Comparison of ENCODE assay signal across 14 cellular contexts in the genomic region with DNA sequence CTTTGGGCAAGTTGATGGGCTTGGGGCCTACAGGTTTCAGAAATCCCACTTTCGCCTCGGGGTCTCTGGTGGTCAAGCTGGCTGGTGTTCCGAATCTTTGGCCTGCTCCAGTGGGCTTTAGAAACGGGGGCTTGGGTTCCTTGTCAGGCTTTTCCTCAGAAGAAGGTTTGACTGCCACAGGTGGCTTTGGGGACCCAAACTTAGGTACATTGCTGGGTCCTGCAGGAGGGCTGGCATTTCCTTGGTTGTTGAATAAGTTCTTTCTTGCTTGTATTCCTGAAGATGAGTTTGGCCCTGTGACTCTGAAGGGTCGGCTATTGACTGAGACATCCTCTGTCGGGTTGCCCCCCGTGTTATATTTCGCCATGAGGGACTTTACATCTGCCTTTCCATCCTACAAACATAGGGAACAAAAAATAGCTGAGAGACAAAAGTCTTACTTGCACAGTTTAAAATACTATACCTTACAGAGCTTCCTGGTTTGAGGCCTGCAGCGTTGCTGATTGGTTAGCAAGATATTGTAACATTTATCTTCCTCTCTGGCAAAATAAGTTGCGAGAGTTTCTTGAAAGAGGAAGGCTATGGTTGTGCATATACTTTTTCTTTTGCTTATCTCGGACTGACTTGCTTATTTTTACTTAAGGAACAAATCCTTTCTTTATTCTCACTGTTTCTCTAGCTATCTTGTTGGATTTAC. TPM values are rescaled to one million over a fixed set of nuclear protein-coding genes. Genes with fewer than 3 reads are reported as not detected.
DNase-seq lines count a peak whose midpoint lies in the region; ATAC-seq and TF ChIP-seq lines count a peak whose summit lies in the region.
"Had no signal": no experiment of that assay in that cellular context is flagged by ENCODE, and none has a peak within 500 bp of the region (broad histone marks: within the 10 kb centered on the region; RNA-seq: fewer than 3 reads in every experiment).

No MANE protein-coding gene starts in this region.

- intact Hi-C loops in natural killer cell (cut with micrococcal nuclease): loop anchor here (2.0 kb wide), 1 partner anchor 14 kb away; no protein-coding TSS in a partner anchor
- intact Hi-C loops in MCF 10A (cut with micrococcal nuclease): no loop called here

- POLR2A ChIA-PET in MCF 10A (lab: Yijun Ruan, JAX): interaction anchor here (0.8 kb wide), 1 partner anchor 265 kb away, joined by 3 read pairs; no protein-coding TSS in a partner anchor

- H3K9me3 Mint-ChIP-seq in activated naive CD4-positive, alpha-beta T cell treated with anti-CD3 and anti-CD28 coated beads, Interleukin-2, amount 50 U/mL, for 72 hours: no peaks in the 10 kb centered on the region
- no peaks in the 10 kb centered on the region for H3K9me3 Mint-ChIP-seq in natural killer cell
- no peaks in the 10 kb centered on the region for H3K9me3 Mint-ChIP-seq in MCF 10A (ENCODE audit: unreplicated experiment)
- H3K9me3 Mint-ChIP-seq: type B pancreatic cell had no signal

- DNase-seq in SIG-M5 treated with dmso at 0.1 percent for 504 hours (lab: John Stamatoyannopoulos, UW; ENCODE audit: unreplicated experiment): peak; percentile 76
- DNase-seq in SIG-M5 (lab: John Stamatoyannopoulos, UW): no peak
- peak; percentile 96 to 98 for DNase-seq in NOMO-1 (lab: John Stamatoyannopoulos, UW; ENCODE audit: unreplicated experiment in 2 of 2)
- DNase-seq in activated naive CD4-positive, alpha-beta T cell treated with anti-CD3 and anti-CD28 coated beads, Interleukin-2, amount 50 U/mL, for 72 hours (ENCODE audit: low spot score in 2 of 2): no peak
- DNase-seq in natural killer cell: no peak
- DNase-seq in MCF 10A (ENCODE audit: unreplicated experiment): no peak
- no peak for DNase-seq in COLO668 (lab: John Stamatoyannopoulos, UW; ENCODE audit: unreplicated experiment)
- DNase-seq in NCI-H2171 treated with DMSO at 0.1 percent for 48 hours (lab: John Stamatoyannopoulos, UW): no peak
- DNase-seq: 8988T, caudate nucleus, EL, left cardiac atrium, NCI-H2107 had no signal

- H3K4me3 Mint-ChIP-seq in natural killer cell: peak overlapping the region; percentile 88
- H3K4me3 Mint-ChIP-seq in MCF 10A (ENCODE audit: unreplicated experiment): no peak overlapping the region
- H3K4me3 Mint-ChIP-seq: type B pancreatic cell had no signal

- H3K4me1 Mint-ChIP-seq in natural killer cell: peaks cover 82 to 92% of the 10 kb centered on the region in 2 donors
- H3K4me1 Mint-ChIP-seq in MCF 10A (ENCODE audit: insufficient read depth, unreplicated experiment): peaks cover 5% of the 10 kb centered on the region

- peak; percentile 15 to 39 for ATAC-seq in activated naive CD4-positive, alpha-beta T cell treated with anti-CD3 and anti-CD28 coated beads, Interleukin-2, amount 50 U/mL, for 72 hours
- ATAC-seq in natural killer cell: peak; percentile 29 to 71 (median 54)

- TF ChIP-seq CTCF in natural killer cell (IDR thresholded peaks at IDR 0.05) (no peak), MCF 10A (IDR thresholded peaks at IDR 0.05; ENCODE audit: unreplicated experiment) (no peak)

- peak overlapping the region; percentile 96 to 99 for H3K27ac Mint-ChIP-seq in activated naive CD4-positive, alpha-beta T cell treated with anti-CD3 and anti-CD28 coated beads, Interleukin-2, amount 50 U/mL, for 72 hours
- H3K27ac Mint-ChIP-seq in natural killer cell: peak overlapping the region; percentile 96 to 98
- H3K27ac Mint-ChIP-seq in MCF 10A (ENCODE audit: low read depth, unreplicated experiment): no peak overlapping the region
- H3K27ac Mint-ChIP-seq: type B pancreatic cell had no signal

- BruUV-seq in MCF 10A (replicated peaks; lab: Mats Ljungman, UMichigan): no TSS peak

- H3K27me3 Mint-ChIP-seq in natural killer cell (ENCODE audit: low read depth in 2 of 2) (no peaks in the 10 kb centered on the region), MCF 10A (ENCODE audit: insufficient read depth, unreplicated experiment) (no peaks in the 10 kb centered on the region)

- H3K36me3 Mint-ChIP-seq in activated naive CD4-positive, alpha-beta T cell treated with anti-CD3 and anti-CD28 coated beads, Interleukin-2, amount 50 U/mL, for 72 hours: peaks cover 27 to 31% of the 10 kb centered on the region in 2 donors
- H3K36me3 Mint-ChIP-seq in natural killer cell (no peaks in the 10 kb centered on the region), MCF 10A (ENCODE audit: insufficient read depth, unreplicated experiment) (no peaks in the 10 kb centered on the region)
- H3K36me3 Mint-ChIP-seq: type B pancreatic cell had no signal

- CTCF ChIA-PET in MCF 10A (lab: Yijun Ruan, JAX): interaction anchor here (1.4 kb wide), 1 partner anchor 81 kb away, joined by 4 read pairs; no protein-coding TSS in a partner anchor

RNA-seq across cellular contexts. Expression of a gene that starts 16.6 kb away (rescaled TPM):
- 100 to 1,000 TPM; 161 to 168 TPM for total RNA-seq in activated naive CD4-positive, alpha-beta T cell treated with anti-CD3 and anti-CD28 coated beads, Interleukin-2, amount 50 U/mL, for 72 hours
- total RNA-seq in natural killer cell (100 to 1,000 TPM; 277 to 340 (median 295) TPM), MCF 10A (2022) (0.12 and 0.32 TPM in 2 replicates)

Comparison
In these comparisons a context has a peak if more than half of its experiments do, and no peak if none do; other contexts are left out.
1. DNase-seq: peak in SIG-M5 treated with dmso at 0.1 percent for 504 hours (single experiment) and NOMO-1 (2 of 2); none in SIG-M5 (single experiment), activated naive CD4-positive, alpha-beta T cell treated with anti-CD3 and anti-CD28 coated beads, Interleukin-2, amount 50 U/mL, for 72 hours (0 of 2), natural killer cell (single experiment), MCF 10A (single experiment), COLO668 (single experiment) and NCI-H2171 treated with DMSO at 0.1 percent for 48 hours (single experiment).
2. RNA of a gene that starts 16.6 kb away (total RNA-seq): 277 to 340 TPM in natural killer cell and 161 to 168 TPM in activated naive CD4-positive, alpha-beta T cell treated with anti-CD3 and anti-CD28 coated beads, Interleukin-2, amount 50 U/mL, for 72 hours; 0.12 to 0.32 TPM in MCF 10A; every median in the first group is over 100 times any median in the second.